Comparison of ENCODE assay signal across 18 cellular contexts in genomic region chr6:168208436-168208835, GRCh38.
"Had no signal": no experiment of that assay in that cellular context is flagged by ENCODE, and none has a peak within 500 bp of the region (broad histone marks: within the 10 kb centered on the region; RNA-seq: fewer than 3 reads in every experiment).

No MANE protein-coding gene starts in this region.

- H3K27me3 Mint-ChIP-seq: dendritic cell treated with granulocyte-macrophage colony-stimulating factor and Interleukin-4, amounts not matched to agents 40 ng/mL and 50 ng/mL, for 4 days had no signal

- H2AFZ ChIP-seq: hepatocyte had no signal

- H3K27ac ChIP-seq: coronary artery, epithelial cell of prostate, foreskin keratinocyte, gastroesophageal sphincter, heart left ventricle, hepatocyte, left lung, lower lobe of right lung had no signal

- H3K79me2 ChIP-seq: hepatocyte had no signal

- H3K4me3 ChIP-seq: coronary artery, gastroesophageal sphincter, heart left ventricle, hepatocyte, left lung, lower lobe of right lung had no signal

- H3K9me3 ChIP-seq: left lung, lower lobe of right lung had no signal

- H3K36me3 ChIP-seq: gastroesophageal sphincter, heart left ventricle, left lung, lower lobe of right lung had no signal

- DNase-seq: effector CD8-positive, alpha-beta T cell; effector memory CD8-positive, alpha-beta T cell; erythroblast; foreskin keratinocyte; hypothalamus; left cardiac atrium; left ventricle myocardium superior; lower lobe of right lung; mesenchymal stem cell; midbrain had no signal

- H3K4me2 ChIP-seq: hepatocyte had no signal

- ATAC-seq: effector memory CD8-positive, alpha-beta T cell; esophagus mucosa; foreskin keratinocyte; gastroesophageal sphincter; heart left ventricle; left cardiac atrium; left lung; left ventricle myocardium superior; lower lobe of right lung had no signal

- H3K4me1 ChIP-seq: foreskin keratinocyte, gastroesophageal sphincter, heart left ventricle, left lung, lower lobe of right lung had no signal

- H3K27ac Mint-ChIP-seq: dendritic cell treated with granulocyte-macrophage colony-stimulating factor and Interleukin-4, amounts not matched to agents 40 ng/mL and 50 ng/mL, for 4 days; effector memory CD8-positive, alpha-beta T cell had no signal

- H3K27me3 ChIP-seq: foreskin keratinocyte, hepatocyte, left lung had no signal

- H3K4me3 Mint-ChIP-seq: dendritic cell treated with granulocyte-macrophage colony-stimulating factor and Interleukin-4, amounts not matched to agents 40 ng/mL and 50 ng/mL, for 4 days; effector memory CD8-positive, alpha-beta T cell had no signal
